17 cellular contexts compared by ENCODE assay signal in genomic region chr6:92826633-92827032, GRCh38.
"Had no signal": no experiment of that assay in that cellular context is flagged by ENCODE, and none has a peak within 500 bp of the region (broad histone marks: within the 10 kb centered on the region; RNA-seq: fewer than 3 reads in every experiment).

No MANE protein-coding gene starts in this region.

- H3K27ac Mint-ChIP-seq: natural killer cell had no signal

- ATAC-seq: esophagus mucosa, gastrocnemius medialis, heart right ventricle, left lobe of liver, natural killer cell had no signal

- H3K4me1 Mint-ChIP-seq: natural killer cell had no signal

- H3K4me3 Mint-ChIP-seq: natural killer cell, neural crest cell had no signal

- H3K36me3 Mint-ChIP-seq: natural killer cell had no signal

- DNase-seq: effector memory CD4-positive, alpha-beta T cell; gastrocnemius medialis; heart right ventricle; hypothalamus; kidney glomerular epithelial cell; mammary epithelial cell; natural killer cell; posterior cingulate gyrus; sigmoid colon; stimulated activated CD4-positive, alpha-beta T cell treated with anti-CD3 and anti-CD28 coated beads, Interleukin-12 subunit alpha, Interleukin-12 subunit beta, amount 100 ng/mL, for 4 hours; stimulated activated naive CD4-positive, alpha-beta T cell; stomach; substantia nigra; transverse colon had no signal
